In the genomic region with DNA sequence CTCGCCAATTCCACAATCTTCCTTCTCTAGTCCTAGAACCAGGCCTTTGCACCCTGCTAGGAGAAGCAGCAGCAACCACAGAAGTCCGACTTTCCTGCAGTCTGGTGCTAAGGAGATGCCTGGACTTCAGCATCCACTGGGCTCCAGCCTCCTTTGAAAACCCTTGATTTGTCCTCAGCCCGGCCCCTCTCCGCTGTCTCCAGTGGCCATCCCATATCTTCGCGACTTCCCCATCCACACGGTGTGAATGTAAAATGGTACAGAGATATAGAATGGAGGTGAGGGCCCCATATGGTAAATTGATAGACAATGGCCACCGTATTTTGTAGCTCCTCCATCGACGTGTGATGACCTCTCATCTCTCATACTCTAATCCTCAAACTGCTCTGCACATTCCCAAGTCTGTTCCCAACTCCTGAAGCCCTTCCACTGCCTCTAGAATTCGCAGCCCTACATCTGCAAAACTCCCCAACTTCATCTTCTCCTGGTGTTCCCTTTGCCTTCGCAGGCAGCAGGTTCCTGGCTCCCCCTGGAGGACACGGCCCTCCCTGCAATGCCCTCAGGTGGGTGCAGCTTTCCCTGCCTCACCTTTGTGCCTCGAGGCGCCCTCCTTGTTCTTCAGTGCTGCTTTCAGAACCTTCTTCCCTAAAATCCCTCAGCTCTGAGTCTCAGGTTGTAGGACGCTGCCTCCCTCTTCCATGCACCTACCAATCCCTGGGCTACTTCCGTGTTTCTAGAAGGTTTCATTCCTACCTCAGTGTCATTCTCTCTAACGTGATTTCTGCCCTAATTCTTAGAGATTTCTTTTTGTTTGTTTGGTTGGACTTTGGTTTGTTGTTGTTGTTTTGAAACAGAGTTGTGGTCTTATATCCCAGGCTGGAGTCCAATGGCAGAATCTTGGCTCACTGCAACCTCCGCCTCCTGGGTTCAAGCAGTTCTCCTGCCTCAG, we compare ENCODE assay signal across 8 cellular contexts. TPM values are rescaled to one million over a fixed set of nuclear protein-coding genes. Genes with fewer than 3 reads are reported as not detected.
DNase-seq lines count a peak whose midpoint lies in the region; ATAC-seq, FAIRE-seq and TF ChIP-seq lines count a peak whose summit lies in the region.

No MANE protein-coding gene starts in this region.

- no peak for DNase-seq in GM12892 (ENCODE audit: insufficient read length)
- DNase-seq in activated T-cell treated with anti-CD3 and anti-CD28 coated beads, Interleukin-2, amount 50 U/mL, for 48 hours: peak; percentile 86 to 87
- peak; percentile 46 for DNase-seq in fibroblast of pulmonary artery (ENCODE audit: low read depth)
- DNase-seq in posterior vena cava (ENCODE audit: low spot score): peak; percentile 77
- DNase-seq in vagina (ENCODE audit: extremely low spot score in 2 of 2): no peak

- H3K4me2 ChIP-seq in OCI-LY1 (ENCODE audit: low read length): no peak overlapping the region

- no peak overlapping the region for H3K9ac ChIP-seq in OCI-LY1 (ENCODE audit: low read length)

- peak; percentile 89 for FAIRE-seq in GM12892 (lab: Jason Lieb, UNC)

- no peak overlapping the region for H2AFZ ChIP-seq in OCI-LY1 (ENCODE audit: low read length)

- H3K79me2 ChIP-seq in OCI-LY1 (ENCODE audit: insufficient read depth, low read length): no peaks in the 10 kb centered on the region

- H3K27ac ChIP-seq in 22Rv1 (no peak overlapping the region), OCI-LY1 (ENCODE audit: low read depth, low read length, poor library complexity, severe bottlenecking) (no peak overlapping the region), vagina (no peak overlapping the region)

- H3K36me3 ChIP-seq in OCI-LY1 (ENCODE audit: insufficient read depth, low read length): no peaks in the 10 kb centered on the region
- no peaks in the 10 kb centered on the region for H3K36me3 ChIP-seq in vagina

- TF ChIP-seq CTCF in 22Rv1 (IDR thresholded peaks at IDR 0.05) (peak; percentile 99), OCI-LY1 (IDR thresholded peaks at IDR 0.05; ENCODE audit: low read length) (peak; percentile 92), fibroblast of pulmonary artery (IDR thresholded peaks at IDR 0.05; ENCODE audit: low read length, missing control alignments) (peak; percentile 96), vagina (IDR thresholded peaks at IDR 0.05) (peak in 2 of 3 experiments; percentile 38 to 46)

- H3F3A ChIP-seq in OCI-LY1 (ENCODE audit: insufficient read depth, low read length): no peaks in the 10 kb centered on the region

- intact Hi-C loops in posterior vena cava (cut with DNase I): loop anchor here in 1 of 2 donors (5.0 kb wide), 1 partner anchor 64 kb away; a partner anchor contains a TSS
- intact Hi-C loops in vagina (cut with DNase I): loop anchor here (5.0 kb wide), 1 partner anchor 59 kb away; no protein-coding TSS in a partner anchor

- no peaks in the 10 kb centered on the region for H4K20me1 ChIP-seq in OCI-LY1 (ENCODE audit: insufficient read depth, low read length)

- TF ChIP-seq POLR2A in GM12892 (IDR thresholded peaks at IDR 0.05; ENCODE audit: low read depth, low read length) (no peak), vagina (IDR thresholded peaks at IDR 0.05) (no peak)

- peaks cover 5% of the 10 kb centered on the region for H3K4me1 ChIP-seq in OCI-LY1 (ENCODE audit: insufficient read depth, low read length, severe bottlenecking)
- peaks cover 9% of the 10 kb centered on the region for H3K4me1 ChIP-seq in vagina

- ATAC-seq in HG03280 (IDR thresholded peaks at IDR 0.05; ENCODE audit: unreplicated experiment): no peak

- H3K27me3 ChIP-seq in OCI-LY1 (ENCODE audit: insufficient read depth, low read length) (no peaks in the 10 kb centered on the region), vagina (no peaks in the 10 kb centered on the region)

- H3K9me3 ChIP-seq in OCI-LY1 (ENCODE audit: low read length) (no peaks in the 10 kb centered on the region), vagina (no peaks in the 10 kb centered on the region)

- H3K4me3 ChIP-seq in OCI-LY1 (ENCODE audit: low read depth, low read length, poor library complexity, severe bottlenecking): no peak overlapping the region
- H3K4me3 ChIP-seq in fibroblast of pulmonary artery (replicated peaks; ENCODE audit: low read depth, low read length): no peak overlapping the region
- H3K4me3 ChIP-seq in vagina: no peak overlapping the region

- H3K9me2 ChIP-seq in OCI-LY1 (ENCODE audit: low read depth, low read length): no peaks in the 10 kb centered on the region

RNA-seq across cellular contexts. Expression of a gene that starts 36.7 kb away (rescaled TPM):
- 188 TPM for polyA plus RNA-seq in GM12892 (2012; ENCODE audit: missing spikeins)
- total RNA-seq in posterior vena cava (100 to 1,000 TPM; 285 to 313 TPM), vagina (240 TPM)

RNA-seq across cellular contexts. Expression of a gene that starts 50.1 kb away (rescaled TPM):
- polyA plus RNA-seq in GM12892 (2012; ENCODE audit: missing spikeins): 2.5 TPM
- total RNA-seq in posterior vena cava (10 to 100 TPM; 16.2 to 22.4 TPM), vagina (15.7 TPM)

Comparison
In these comparisons a context has a peak if more than half of its experiments do, and no peak if none do; other contexts are left out.
1. CTCF ChIP-seq: peak in every context shown above with its lines; median percentile 99 in 22Rv1; 96 in fibroblast of pulmonary artery; 92 in OCI-LY1; 42 in vagina.
2. DNase-seq: peak in activated T-cell treated with anti-CD3 and anti-CD28 coated beads, Interleukin-2, amount 50 U/mL, for 48 hours (2 of 2), fibroblast of pulmonary artery (single experiment) and posterior vena cava (single experiment); none in GM12892 (single experiment) and vagina (0 of 2).